Comparison of ENCODE assay signal across 9 cellular contexts in the genomic region with DNA sequence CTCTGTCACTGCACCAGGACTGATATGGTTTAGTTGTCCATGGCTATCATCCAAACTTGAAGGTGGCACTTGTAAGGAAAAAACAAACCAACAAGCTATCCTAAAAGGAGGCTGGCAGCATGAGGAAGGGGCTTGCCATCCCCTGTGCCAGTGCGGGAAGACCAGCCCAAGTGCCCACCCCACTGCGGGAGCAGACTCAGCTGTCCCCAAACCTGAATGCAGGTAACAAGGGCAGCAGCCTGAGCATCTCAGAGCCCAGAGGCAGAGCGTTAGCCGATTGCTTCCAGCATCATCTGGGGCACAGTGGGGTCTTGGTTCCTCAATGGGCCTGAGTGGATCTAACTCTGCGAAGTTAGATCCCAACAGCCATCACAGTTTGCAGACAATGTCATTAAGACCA. TPM values are rescaled to one million over a fixed set of nuclear protein-coding genes. Genes with fewer than 3 reads are reported as not detected.
"Had no signal": no experiment of that assay in that cellular context is flagged by ENCODE, and none has a peak within 500 bp of the region (broad histone marks: within the 10 kb centered on the region; RNA-seq: fewer than 3 reads in every experiment).

No MANE protein-coding gene starts in this region.

- DNase-seq: GM23248, GOT3, H7, HFFc6 had no signal

- ATAC-seq: HCT116, HepG2, K562 had no signal

RNA-seq across cellular contexts. Expression of a gene that starts 29.2 kb away (rescaled TPM):
- total RNA-seq: GM23248, H4, H7, HepG2, HFFc6, HT1080, K562 had no signal
